In the genomic region with DNA sequence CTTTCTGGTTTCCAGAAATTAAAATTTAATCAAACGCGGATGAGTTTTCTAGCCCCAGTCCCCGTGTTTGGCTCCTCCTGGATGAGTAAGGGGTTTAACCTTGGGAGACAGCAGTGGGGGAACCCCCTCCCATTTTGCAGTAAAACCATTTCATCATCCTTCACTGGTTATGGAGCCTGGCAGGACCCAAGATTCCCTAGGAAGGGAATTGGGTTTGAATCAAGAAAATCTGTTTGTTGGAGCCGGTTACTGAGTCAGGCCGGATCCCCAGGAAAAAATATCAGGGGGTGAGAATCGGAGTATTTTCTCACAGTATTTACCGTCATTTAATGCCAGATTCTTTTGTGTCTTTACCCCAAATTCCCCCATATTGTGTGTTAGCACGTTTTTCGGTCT, we compare ENCODE assay signal across 8 cellular contexts. TPM values are rescaled to one million over a fixed set of nuclear protein-coding genes. Genes with fewer than 3 reads are reported as not detected.
DNase-seq lines count a peak whose midpoint lies in the region; ATAC-seq and TF ChIP-seq lines count a peak whose summit lies in the region.

No MANE protein-coding gene starts in this region.

- H4K91ac ChIP-seq in IMR-90 (ENCODE audit: insufficient read depth, low read depth, low read length) = peak overlapping the region; percentile 60

- peak overlapping the region; percentile 100 for H3K4me2 ChIP-seq in IMR-90 (ENCODE audit: low read depth, low read length)

- no peaks in the 10 kb centered on the region for H3K36me3 ChIP-seq in IMR-90 (ENCODE audit: control insufficient read depth, insufficient read depth, low read length)
- peaks cover 0 to 12% (median 0%) of the 10 kb centered on the region in 3 experiments for H3K36me3 ChIP-seq in naive thymus-derived CD4-positive, alpha-beta T cell (ENCODE audit: control insufficient read depth in 2 of 3, insufficient read depth in 3 of 3, low read length in 3 of 3)

- H3K4me3 Mint-ChIP-seq in chondrocyte (ENCODE audit: unreplicated experiment) = peak overlapping the region; percentile 91
- peak overlapping the region; percentile 83 to 98 (median 97) for H3K4me3 Mint-ChIP-seq in naive thymus-derived CD4-positive, alpha-beta T cell

- peaks cover 47% of the 10 kb centered on the region for H3K4me1 Mint-ChIP-seq in chondrocyte (ENCODE audit: low read depth)
- peaks cover 42 to 80% (median 74%) of the 10 kb centered on the region in 7 donors for H3K4me1 Mint-ChIP-seq in naive thymus-derived CD4-positive, alpha-beta T cell

- H2BK120ac ChIP-seq in IMR-90 (ENCODE audit: low read depth, low read length) = no peak overlapping the region

- no peak for ATAC-seq in IMR-90 (ENCODE audit: low read depth)
- no peak for ATAC-seq in naive thymus-derived CD4-positive, alpha-beta T cell

- H3K27ac ChIP-seq in IMR-90 (ENCODE audit: insufficient read depth, low read length) = peak overlapping the region; percentile 95
- H3K27ac ChIP-seq in naive thymus-derived CD4-positive, alpha-beta T cell (ENCODE audit: low read depth, low read length) = peak overlapping the region; percentile 96

- H3K79me1 ChIP-seq in IMR-90 (ENCODE audit: low read depth in 1 of 2, low read length in 2 of 2) = peaks cover 0 to 9% of the 10 kb centered on the region in 2 experiments; a peak in 2 of 4 replicates

- no peaks in the 10 kb centered on the region for H3K27me3 Mint-ChIP-seq in chondrocyte (ENCODE audit: low read depth)
- H3K27me3 Mint-ChIP-seq in naive thymus-derived CD4-positive, alpha-beta T cell = no peaks in the 10 kb centered on the region

- POLR2A ChIA-PET in IMR-90 (lab: Charles Lee; ENCODE audit: unreplicated experiment) = interaction anchor here (0.5 kb wide), 1 partner anchor 23 kb away, joined by 3 read pairs; no protein-coding TSS in a partner anchor
- POLR2A ChIA-PET in naive thymus-derived CD4-positive, alpha-beta T cell (lab: Charles Lee) = interaction anchor here (1.1 to 1.5 kb wide), 3 partner anchors 81 to 92 kb away, joined by 5 to 7 read pairs (median 5); no protein-coding TSS in a partner anchor

- no peak for TF ChIP-seq POLR2A in IMR-90 (IDR thresholded peaks at IDR 0.05; ENCODE audit: low read depth, low read length)

- H3K18ac ChIP-seq in IMR-90 (ENCODE audit: low read depth, low read length) = no peak overlapping the region

- H3K56ac ChIP-seq in IMR-90 (ENCODE audit: extremely low read depth, insufficient read depth, low read length) = peak overlapping the region; percentile 87

- H3K27me3 ChIP-seq in IMR-90 (ENCODE audit: control insufficient read depth, insufficient read depth, low read length) = no peaks in the 10 kb centered on the region
- no peaks in the 10 kb centered on the region for H3K27me3 ChIP-seq in naive thymus-derived CD4-positive, alpha-beta T cell (ENCODE audit: control insufficient read depth in 2 of 2, insufficient read depth in 2 of 2, low read length in 2 of 2)

- H3K4ac ChIP-seq in IMR-90 (ENCODE audit: low read depth, low read length) = peak overlapping the region; percentile 80

- BruUV-seq in IMR-90 (replicated peaks; lab: Mats Ljungman, UMichigan) = no TSS peak

- H3K27ac Mint-ChIP-seq in chondrocyte (ENCODE audit: unreplicated experiment) = peak overlapping the region; percentile 99
- peak overlapping the region; percentile 89 to 98 (median 94) for H3K27ac Mint-ChIP-seq in naive thymus-derived CD4-positive, alpha-beta T cell

- in situ Hi-C loops in IMR-90 (cut with MboI; ENCODE audit: low sequenced_read_pairs) = no loop called here

- peaks cover 53% of the 10 kb centered on the region for H4K20me1 ChIP-seq in IMR-90 (ENCODE audit: insufficient read depth, low read length)

- H3K23ac ChIP-seq in IMR-90 (ENCODE audit: low read depth, low read length) = peak overlapping the region; percentile 49

- no peaks in the 10 kb centered on the region for H3K9me3 ChIP-seq in IMR-90 (ENCODE audit: control insufficient read depth, insufficient read depth, low read length)
- no peaks in the 10 kb centered on the region for H3K9me3 ChIP-seq in naive thymus-derived CD4-positive, alpha-beta T cell (ENCODE audit: control insufficient read depth in 2 of 3, low read length in 3 of 3)

- TF ChIP-seq RAD21 in IMR-90 (IDR thresholded peaks at IDR 0.05; ENCODE audit: low read length) = no peak

- H4K8ac ChIP-seq in IMR-90 (ENCODE audit: low read depth in 2 of 2, low read length in 2 of 2) = peak overlapping the region; percentile 87 to 93

- H2AK5ac ChIP-seq in IMR-90 (ENCODE audit: low read depth, low read length) = peak overlapping the region; percentile 77

- H2BK5ac ChIP-seq in IMR-90 (ENCODE audit: low read depth, low read length, poor library complexity, severe bottlenecking) = peak overlapping the region; percentile 82

- peak overlapping the region; percentile 97 for H2AFZ ChIP-seq in IMR-90 (replicated peaks; ENCODE audit: low read length, poor library complexity)

- CTCF ChIA-PET in IMR-90 (lab: Yijun Ruan, JAX) = no interaction called here
- CTCF ChIA-PET in naive thymus-derived CD4-positive, alpha-beta T cell (lab: Charles Lee) = no interaction called here

- peaks cover 2% of the 10 kb centered on the region for H3K4me1 ChIP-seq in IMR-90 (ENCODE audit: control insufficient read depth, insufficient read depth, low read length)
- H3K4me1 ChIP-seq in naive thymus-derived CD4-positive, alpha-beta T cell (ENCODE audit: control insufficient read depth in 2 of 2, insufficient read depth in 2 of 2, low read length in 2 of 2) = peaks cover 40 to 46% of the 10 kb centered on the region in 2 donors

- peak overlapping the region; percentile 82 for H3K14ac ChIP-seq in IMR-90 (replicated peaks; ENCODE audit: low read depth, low read length)

- H2AK9ac ChIP-seq in IMR-90 (replicated peaks; ENCODE audit: low read depth, low read length, poor library complexity) = peak overlapping the region; percentile 99

- H4K5ac ChIP-seq in IMR-90 (ENCODE audit: low read depth, low read length) = no peak overlapping the region

- no peaks in the 10 kb centered on the region for H3K9me1 ChIP-seq in IMR-90 (ENCODE audit: insufficient read depth, low read length)

- no peaks in the 10 kb centered on the region for H3K36me3 Mint-ChIP-seq in chondrocyte (ENCODE audit: low read depth)
- peaks cover 0 to 14% (median 0%) of the 10 kb centered on the region in 5 donors for H3K36me3 Mint-ChIP-seq in naive thymus-derived CD4-positive, alpha-beta T cell

- H2BK15ac ChIP-seq in IMR-90 (ENCODE audit: low read depth, low read length) = no peak overlapping the region

- no peak overlapping the region for H2BK20ac ChIP-seq in IMR-90 (ENCODE audit: low read depth, low read length)

- TF ChIP-seq CTCF in IMR-90 (conservative IDR thresholded peaks at IDR 0.05; ENCODE audit: low read depth, low read length) (no peak), chondrocyte (IDR thresholded peaks at IDR 0.05) (no peak)

- dilution Hi-C loops in IMR-90 (cut with HindIII; ENCODE audit: low sequenced_read_pairs, unreplicated experiment) = no loop called here

- peak overlapping the region; percentile 79 for H3K4me3 ChIP-seq in IMR-90 (ENCODE audit: insufficient read depth, low read depth, low read length)
- H3K4me3 ChIP-seq in naive thymus-derived CD4-positive, alpha-beta T cell (ENCODE audit: low read length) = peak overlapping the region; percentile 87

- H3K9me3 Mint-ChIP-seq in chondrocyte (ENCODE audit: low read depth) = no peaks in the 10 kb centered on the region
- no peaks in the 10 kb centered on the region for H3K9me3 Mint-ChIP-seq in naive thymus-derived CD4-positive, alpha-beta T cell

- peak; percentile 18 for DNase-seq in AG20443 (ENCODE audit: low spot score)
- DNase-seq in IMR-90 = no peak
- no peak for DNase-seq in chondrocyte (ENCODE audit: low spot score)
- no peak for DNase-seq in naive thymus-derived CD4-positive, alpha-beta T cell
- no peak for DNase-seq in NCI-H128 (lab: John Stamatoyannopoulos, UW; ENCODE audit: unreplicated experiment)
- no peak for DNase-seq in superior temporal gyrus (ENCODE audit: extremely low spot score)
- DNase-seq in SKM-1 (lab: John Stamatoyannopoulos, UW; ENCODE audit: unreplicated experiment) = no peak
- no peak for DNase-seq in central memory CD4-positive, alpha-beta T cell

- WGBS in IMR-90 (ENCODE audit: extremely low coverage in 2 of 2, insufficient read length in 1 of 2), 2 experiments = no CpG with 5 or more reads among the region's 9 CpGs

- intact Hi-C loops in IMR-90 (cut with micrococcal nuclease) = loop anchor here (10.0 kb wide), 1 partner anchor 671 kb away; a partner anchor contains a TSS
- intact Hi-C loops in naive thymus-derived CD4-positive, alpha-beta T cell (cut with micrococcal nuclease) = loop anchor here (2.0 to 10.0 kb wide), 9 partner anchors 81 to 1799 kb away; a partner anchor contains a TSS

- peak overlapping the region; percentile 92 for H3K9ac ChIP-seq in IMR-90 (ENCODE audit: low read depth, low read length)

TF ChIP-seq in IMR-90, 13 proteins besides CTCF, POLR2A, EP300 and RAD21 (continues in another document):
- TF ChIP-seq CHD1 (IDR thresholded peaks at IDR 0.05; ENCODE audit: low read depth, low read length) = no peak
- TF ChIP-seq, protein P1, sequence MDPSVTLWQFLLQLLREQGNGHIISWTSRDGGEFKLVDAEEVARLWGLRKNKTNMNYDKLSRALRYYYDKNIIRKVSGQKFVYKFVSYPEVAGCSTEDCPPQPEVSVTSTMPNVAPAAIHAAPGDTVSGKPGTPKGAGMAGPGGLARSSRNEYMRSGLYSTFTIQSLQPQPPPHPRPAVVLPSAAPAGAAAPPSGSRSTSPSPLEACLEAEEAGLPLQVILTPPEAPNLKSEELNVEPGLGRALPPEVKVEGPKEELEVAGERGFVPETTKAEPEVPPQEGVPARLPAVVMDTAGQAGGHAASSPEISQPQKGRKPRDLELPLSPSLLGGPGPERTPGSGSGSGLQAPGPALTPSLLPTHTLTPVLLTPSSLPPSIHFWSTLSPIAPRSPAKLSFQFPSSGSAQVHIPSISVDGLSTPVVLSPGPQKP (IDR thresholded peaks at IDR 0.05; ENCODE audit: borderline replicate concordance, low read depth, low read length) = no peak
- TF ChIP-seq MAZ (IDR thresholded peaks at IDR 0.05; ENCODE audit: borderline replicate concordance, low read depth, low read length) = no peak
- no peak for TF ChIP-seq FOS (IDR thresholded peaks at IDR 0.05; ENCODE audit: low read depth, low read length)

RNA-seq across cellular contexts. Expression of a gene that starts 0.8 kb away (rescaled TPM):
- total RNA-seq in IMR-90 (2012; rRNA removed) (78.0 and 120 TPM in 2 replicates), chondrocyte (170 to 201 TPM (median 191 TPM) in 3 replicates)
- polyA plus RNA-seq in IMR-90 (2012; rRNA removed) = 94.7 and 102 TPM in 2 replicates
- polyA plus RNA-seq in IMR-90 (2012; cell fraction: cytosol; rRNA removed) = 30.9 and 41.8 TPM in 2 replicates
- 13.4 and 58.2 TPM in 2 replicates for polyA plus RNA-seq in IMR-90 (2012; cell fraction: nucleus; rRNA removed; ENCODE audit: low replicate concordance)
- 100 to 1,000 TPM; 135 to 262 (median 203) TPM for total RNA-seq in naive thymus-derived CD4-positive, alpha-beta T cell
- polyA plus RNA-seq in naive thymus-derived CD4-positive, alpha-beta T cell = 100 to 1,000 TPM; 464 to 552 TPM

RNA-seq across cellular contexts. Expression of a gene that starts 23.6 kb away (rescaled TPM):
- total RNA-seq in IMR-90 (2012; rRNA removed) (4.7 and 6.1 TPM in 2 replicates), chondrocyte (31.4 to 39.3 TPM (median 31.9 TPM) in 3 replicates)
- 76.6 and 82.4 TPM in 2 replicates for polyA plus RNA-seq in IMR-90 (2012; rRNA removed)
- polyA plus RNA-seq in IMR-90 (2012; cell fraction: cytosol; rRNA removed) = 18.1 and 18.2 TPM in 2 replicates
- 901 and 1,315 TPM in 2 replicates for polyA plus RNA-seq in IMR-90 (2012; cell fraction: nucleus; rRNA removed; ENCODE audit: low replicate concordance)
- total RNA-seq in naive thymus-derived CD4-positive, alpha-beta T cell = 10 to 100 TPM; 34.0 to 71.7 (median 59.0) TPM
- polyA plus RNA-seq in naive thymus-derived CD4-positive, alpha-beta T cell = 1 to 10 TPM; 1.3 to 1.8 TPM
